ENCODE assay signal across 12 cellular contexts in the genomic region with DNA sequence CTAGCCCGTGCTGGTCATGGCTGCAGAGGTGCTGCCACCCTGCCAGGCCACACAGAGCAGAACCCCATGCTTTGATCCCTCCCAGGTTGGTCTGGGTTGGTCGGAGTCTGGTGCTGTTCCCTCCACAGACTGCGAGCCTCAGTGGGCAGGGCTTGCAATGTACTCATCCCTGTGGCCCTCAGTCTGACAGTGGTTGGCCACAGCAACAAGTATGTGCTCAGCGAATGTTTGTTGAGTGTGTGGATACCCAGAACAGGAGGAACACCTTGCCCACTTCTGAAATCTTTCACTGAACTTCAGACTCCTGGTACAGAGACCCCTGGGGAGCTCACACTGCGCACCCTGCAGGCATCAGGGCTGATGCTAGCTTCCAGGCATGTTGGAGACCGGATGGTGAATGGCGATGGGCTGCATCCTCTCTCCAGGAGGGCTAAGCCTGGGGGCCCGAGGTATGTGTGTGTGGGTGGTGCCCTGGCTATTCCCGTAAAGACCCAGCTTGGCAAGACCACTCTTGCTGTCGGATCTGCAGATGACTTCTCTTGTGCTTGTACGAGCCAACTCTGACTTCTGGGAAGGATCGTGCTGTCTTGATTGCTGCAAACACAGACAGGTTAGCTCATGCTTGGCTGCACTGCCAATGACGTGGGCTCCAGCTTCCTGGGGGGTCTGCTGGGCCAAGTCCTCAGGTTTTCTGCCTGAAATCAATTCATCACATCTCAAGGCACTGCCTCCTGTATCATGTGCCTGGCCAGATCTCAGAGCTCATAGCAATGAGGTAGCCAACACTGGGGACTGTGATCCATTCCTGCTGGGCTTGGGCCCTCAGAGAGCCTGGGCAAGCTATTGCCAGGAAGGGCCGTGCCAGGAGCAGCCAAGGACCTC. TPM values are rescaled to one million over a fixed set of nuclear protein-coding genes. Genes with fewer than 3 reads are reported as not detected.
DNase-seq lines count a peak whose midpoint lies in the region; ATAC-seq, FAIRE-seq and TF ChIP-seq lines count a peak whose summit lies in the region.
"Had no signal": no experiment of that assay in that cellular context is flagged by ENCODE, and none has a peak within 500 bp of the region (broad histone marks: within the 10 kb centered on the region; RNA-seq: fewer than 3 reads in every experiment).

No MANE protein-coding gene starts in this region.

- dilution Hi-C loops in mammary epithelial cell (cut with HindIII; ENCODE audit: low sequenced_read_pairs) (no loop called here), keratinocyte (cut with MboI; ENCODE audit: extremely low pct_ligation_motif_present, low sequenced_read_pairs) (no loop called here)

- 39 to 47% methylated on average over 13 to 14 of the region's 14 CpGs for WGBS in GM23248 (ENCODE audit: low coverage in 1 of 2, low lambda C conversion rate in 2 of 2, missing lambda C conversion rate in 2 of 2), 2 experiments
- WGBS in mammary epithelial cell (ENCODE audit: low coverage, missing lambda C conversion rate): 12% methylated on average over 6 of the region's 14 CpGs

- peak; percentile 54 for DNase-seq in GM23248
- DNase-seq in mammary epithelial cell: peak; percentile 53
- no peak for DNase-seq in keratinocyte (ENCODE audit: low read depth, low spot score)
- DNase-seq in skeletal muscle cell (ENCODE audit: low read depth): peak; percentile 95
- DNase-seq in activated CD4-positive, CD25-positive, alpha-beta regulatory T cell treated with anti-CD3 and anti-CD28 coated beads, Interleukin-2, amount 50 U/mL, for 72 hours: no peak
- DNase-seq in effector CD4-positive, alpha-beta T cell: no peak
- DNase-seq in activated T-cell treated with anti-CD3 and anti-CD28 coated beads, Interleukin-2, amount 50 U/mL, for 1 hour: no peak
- DNase-seq: immature natural killer cell; NCI-H1048; stimulated activated CD8-positive, alpha-beta memory T cell treated with anti-CD3 and anti-CD28 coated beads, Interleukin-4, amount 100 ng/mL, for 48 hours had no signal

- H3K9me1 ChIP-seq in keratinocyte (ENCODE audit: control insufficient read depth, extremely low read depth, insufficient read depth, low read length): no peaks in the 10 kb centered on the region

- no TSS peak for BruUV-seq in mammary epithelial cell (replicated peaks; lab: Mats Ljungman, UMichigan)

- TF ChIP-seq CTCF in mammary epithelial cell (conservative IDR thresholded peaks at IDR 0.05 in 1 of 2, IDR thresholded peaks at IDR 0.05 in 1 of 2; ENCODE audit: extremely low read depth in 1 of 2, insufficient read depth in 1 of 2, low read depth in 1 of 2, low read length in 2 of 2) (no peak), keratinocyte (optimal IDR thresholded peaks at IDR 0.05 in 1 of 3, IDR thresholded peaks at IDR 0.05 in 1 of 3, conservative IDR thresholded peaks at IDR 0.05 in 1 of 3; ENCODE audit: extremely low read depth in 1 of 3, insufficient read depth in 2 of 3, low read length in 3 of 3) (no peak)

- H3K4me3 ChIP-seq in GM23248 (no peak overlapping the region), mammary epithelial cell (replicated peaks in 1 of 3; ENCODE audit: insufficient read depth in 1 of 3, low read depth in 2 of 3, low read length in 3 of 3) (no peak overlapping the region), keratinocyte (ENCODE audit: control insufficient read depth in 2 of 3, extremely low read depth in 1 of 3, insufficient read depth in 2 of 3, low read depth in 1 of 3, low read length in 3 of 3) (no peak overlapping the region), skeletal muscle cell (ENCODE audit: low read depth, low read length) (no peak overlapping the region)
- H3K4me3 ChIP-seq: dorsolateral prefrontal cortex had no signal

- H3F3A ChIP-seq in GM23248 (ENCODE audit: insufficient read depth): no peaks in the 10 kb centered on the region

- no peaks in the 10 kb centered on the region for H3K36me3 ChIP-seq in GM23248 (ENCODE audit: low read depth)
- H3K36me3 ChIP-seq in mammary epithelial cell (ENCODE audit: insufficient read depth, low read length): no peaks in the 10 kb centered on the region
- no peaks in the 10 kb centered on the region for H3K36me3 ChIP-seq in keratinocyte (ENCODE audit: control insufficient read depth in 2 of 2, extremely low read depth in 1 of 2, insufficient read depth in 2 of 2, low read length in 2 of 2)

- H3K9ac ChIP-seq in GM23248 (no peak overlapping the region), mammary epithelial cell (ENCODE audit: insufficient read depth, low read length) (no peak overlapping the region), keratinocyte (ENCODE audit: control insufficient read depth, extremely low read depth, insufficient read depth, low read length) (no peak overlapping the region)

- H3K4me2 ChIP-seq in GM23248 (ENCODE audit: unreplicated experiment) (no peak overlapping the region), mammary epithelial cell (ENCODE audit: insufficient read depth, low read depth, low read length) (peak overlapping the region; percentile 7), keratinocyte (ENCODE audit: control insufficient read depth, extremely low read depth, insufficient read depth, low read depth, low read length) (peak overlapping the region; percentile 22)

- intact Hi-C loops in mammary epithelial cell (cut with micrococcal nuclease): no loop called here

- peaks cover 20% of the 10 kb centered on the region for H3K4me1 ChIP-seq in GM23248 (ENCODE audit: insufficient read depth)
- peaks cover 16% of the 10 kb centered on the region for H3K4me1 ChIP-seq in mammary epithelial cell (ENCODE audit: insufficient read depth, low read length)
- peaks cover 18% of the 10 kb centered on the region for H3K4me1 ChIP-seq in keratinocyte (ENCODE audit: control insufficient read depth, extremely low read depth, insufficient read depth, low read length)

- H3K9me3 ChIP-seq in GM23248 (ENCODE audit: low read depth) (no peaks in the 10 kb centered on the region), mammary epithelial cell (replicated peaks; ENCODE audit: insufficient read depth, low read length) (no peaks in the 10 kb centered on the region), keratinocyte (ENCODE audit: control insufficient read depth, low read depth, low read length) (no peaks in the 10 kb centered on the region)

- H3K27me3 ChIP-seq in GM23248 (replicated peaks; ENCODE audit: insufficient read depth): no peaks in the 10 kb centered on the region
- H3K27me3 ChIP-seq in mammary epithelial cell (ENCODE audit: insufficient read depth, low read length): no peaks in the 10 kb centered on the region
- H3K27me3 ChIP-seq in keratinocyte (ENCODE audit: control insufficient read depth, extremely low read depth, insufficient read depth, low read length): no peaks in the 10 kb centered on the region
- H3K27me3 ChIP-seq: dorsolateral prefrontal cortex had no signal

- FAIRE-seq in keratinocyte (lab: Jason Lieb, UNC): peak; percentile 86

- H3K79me2 ChIP-seq in GM23248 (ENCODE audit: insufficient read depth) (no peaks in the 10 kb centered on the region), mammary epithelial cell (ENCODE audit: insufficient read depth, low read length) (no peaks in the 10 kb centered on the region), keratinocyte (ENCODE audit: control insufficient read depth, insufficient read depth, low read length) (no peaks in the 10 kb centered on the region)

- H4K20me1 ChIP-seq in GM23248 (ENCODE audit: insufficient read depth) (no peaks in the 10 kb centered on the region), mammary epithelial cell (ENCODE audit: insufficient read depth, low read length) (no peaks in the 10 kb centered on the region), keratinocyte (ENCODE audit: control insufficient read depth, extremely low read depth, insufficient read depth, low read length) (no peaks in the 10 kb centered on the region)

- no peak overlapping the region for H3K27ac ChIP-seq in GM23248
- no peak overlapping the region for H3K27ac ChIP-seq in mammary epithelial cell (ENCODE audit: insufficient read depth, low read depth, low read length)
- H3K27ac ChIP-seq in keratinocyte (ENCODE audit: control insufficient read depth, insufficient read depth, low read length): peak overlapping the region; percentile 52

- H2AFZ ChIP-seq in GM23248 (no peak overlapping the region), mammary epithelial cell (ENCODE audit: low read depth, low read length) (peak overlapping the region; percentile 58), keratinocyte (ENCODE audit: control insufficient read depth, low read length) (peak overlapping the region; percentile 37)

- H3K9me2 ChIP-seq in GM23248 (ENCODE audit: insufficient read depth): no peaks in the 10 kb centered on the region

- CTCF ChIA-PET in mammary epithelial cell (lab: Charles Lee; ENCODE audit: low non-redundant PET): interaction anchor here (0.7 kb wide), 1 partner anchor 70 kb away, joined by 3 read pairs; no protein-coding TSS in a partner anchor

- ATAC-seq in GM18858 (IDR thresholded peaks at IDR 0.05; ENCODE audit: unreplicated experiment): no peak

- in situ Hi-C loops in GM23248 (cut with MboI) (no loop called here), mammary epithelial cell (cut with MboI; ENCODE audit: low sequenced_read_pairs in 2 of 2) (no loop called here)

RNA-seq across cellular contexts. Expression of a gene that starts 43.7 kb away (rescaled TPM):
- total RNA-seq in GM23248 (2014; rRNA removed; shearing (Covaris generic)): 303 and 305 TPM in 2 replicates
- polyA plus RNA-seq in GM23248 (2016; fragmentation: Nextera tagmentation; extraction: Ambion mirVana): 45.6 and 47.8 TPM in 2 replicates
- total RNA-seq in mammary epithelial cell: 10 to 100 TPM; 26.2 to 53.5 TPM
- 18.3 TPM for polyA plus RNA-seq in mammary epithelial cell
- polyA minus RNA-seq in mammary epithelial cell: 4.2 TPM
- 23.6 to 28.3 TPM (median 25.3 TPM) in 3 replicates for polyA plus RNA-seq in keratinocyte
- polyA plus RNA-seq in keratinocyte (2011; ENCODE audit: low read depth): 11.8 TPM
- polyA plus RNA-seq in keratinocyte (2011; cell fraction: cytosol; rRNA removed): 28.6 and 40.6 TPM in 2 replicates
- polyA plus RNA-seq in keratinocyte (2011; cell fraction: nucleus; rRNA removed): 63.1 and 77.2 TPM in 2 replicates
- 33.7 and 39.0 TPM in 2 replicates for polyA plus RNA-seq in keratinocyte (2012; ENCODE audit: low replicate concordance)
- 10.1 to 14.7 TPM (median 11.8 TPM) in 3 replicates for polyA minus RNA-seq in keratinocyte
- 58.5 TPM for polyA minus RNA-seq in keratinocyte (2011; cell fraction: cytosol; rRNA and poly(A)+ RNA removed)
- polyA minus RNA-seq in keratinocyte (2011; cell fraction: nucleus; rRNA and poly(A)+ RNA removed): 48.5 and 52.4 TPM in 2 replicates

Comparison
In these comparisons a context has a peak if more than half of its experiments do, and no peak if none do; other contexts are left out.
1. DNase-seq: peak in GM23248 (single experiment), mammary epithelial cell (single experiment) and skeletal muscle cell (single experiment); none in keratinocyte (single experiment), activated CD4-positive, CD25-positive, alpha-beta regulatory T cell treated with anti-CD3 and anti-CD28 coated beads, Interleukin-2, amount 50 U/mL, for 72 hours (single experiment), effector CD4-positive, alpha-beta T cell (single experiment) and activated T-cell treated with anti-CD3 and anti-CD28 coated beads, Interleukin-2, amount 50 U/mL, for 1 hour (single experiment).